1 cellular context compared by ENCODE assay signal in genomic region chr1:185348296-185348695, GRCh38.
TF ChIP-seq lines count a peak whose summit lies in the region.

No MANE protein-coding gene starts in this region.

TF ChIP-seq in HepG2, 621 proteins besides CTCF, POLR2A, EP300 and RAD21 (continued from another document and continues in another):
- peak; percentile 53; the same call in 1 of the 2 replicates for TF ChIP-seq FOXP4 (CRISPR knock-in tag; IDR thresholded peaks at IDR 0.05)
- TF ChIP-seq HHEX (CRISPR knock-in tag; IDR thresholded peaks at IDR 0.05): no peak
- TF ChIP-seq SALL1 (CRISPR knock-in tag; IDR thresholded peaks at IDR 0.05): peak; percentile 61
- TF ChIP-seq MAFG (CRISPR knock-in tag; IDR thresholded peaks at IDR 0.05): no peak
- TF ChIP-seq, protein P1, sequence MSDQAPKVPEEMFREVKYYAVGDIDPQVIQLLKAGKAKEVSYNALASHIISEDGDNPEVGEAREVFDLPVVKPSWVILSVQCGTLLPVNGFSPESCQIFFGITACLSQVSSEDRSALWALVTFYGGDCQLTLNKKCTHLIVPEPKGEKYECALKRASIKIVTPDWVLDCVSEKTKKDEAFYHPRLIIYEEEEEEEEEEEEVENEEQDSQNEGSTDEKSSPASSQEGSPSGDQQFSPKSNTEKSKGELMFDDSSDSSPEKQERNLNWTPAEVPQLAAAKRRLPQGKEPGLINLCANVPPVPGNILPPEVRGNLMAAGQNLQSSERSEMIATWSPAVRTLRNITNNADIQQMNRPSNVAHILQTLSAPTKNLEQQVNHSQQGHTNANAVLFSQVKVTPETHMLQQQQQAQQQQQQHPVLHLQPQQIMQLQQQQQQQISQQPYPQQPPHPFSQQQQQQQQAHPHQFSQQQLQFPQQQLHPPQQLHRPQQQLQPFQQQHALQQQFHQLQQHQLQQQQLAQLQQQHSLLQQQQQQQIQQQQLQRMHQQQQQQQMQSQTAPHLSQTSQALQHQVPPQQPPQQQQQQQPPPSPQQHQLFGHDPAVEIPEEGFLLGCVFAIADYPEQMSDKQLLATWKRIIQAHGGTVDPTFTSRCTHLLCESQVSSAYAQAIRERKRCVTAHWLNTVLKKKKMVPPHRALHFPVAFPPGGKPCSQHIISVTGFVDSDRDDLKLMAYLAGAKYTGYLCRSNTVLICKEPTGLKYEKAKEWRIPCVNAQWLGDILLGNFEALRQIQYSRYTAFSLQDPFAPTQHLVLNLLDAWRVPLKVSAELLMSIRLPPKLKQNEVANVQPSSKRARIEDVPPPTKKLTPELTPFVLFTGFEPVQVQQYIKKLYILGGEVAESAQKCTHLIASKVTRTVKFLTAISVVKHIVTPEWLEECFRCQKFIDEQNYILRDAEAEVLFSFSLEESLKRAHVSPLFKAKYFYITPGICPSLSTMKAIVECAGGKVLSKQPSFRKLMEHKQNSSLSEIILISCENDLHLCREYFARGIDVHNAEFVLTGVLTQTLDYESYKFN (CRISPR knock-in tag; conservative IDR thresholded peaks at IDR 0.05): peak; percentile 62
- TF ChIP-seq KDM5A (IDR thresholded peaks at IDR 0.05; ENCODE audit: borderline replicate concordance, low read length): no peak
- no peak for TF ChIP-seq DNMT3B (CRISPR knock-in tag; conservative IDR thresholded peaks at IDR 0.05)
- TF ChIP-seq ZNF788 (CRISPR knock-in tag; IDR thresholded peaks at IDR 0.05; ENCODE audit: borderline replicate concordance): no peak
- no peak for TF ChIP-seq GABPB1 (CRISPR knock-in tag; IDR thresholded peaks at IDR 0.05)
- TF ChIP-seq SOX13 (IDR thresholded peaks at IDR 0.05): no peak
- peak in 1 of 2 experiments; percentile 65; a peak in 2 of 4 replicates for TF ChIP-seq SOX13 (CRISPR knock-in tag; conservative IDR thresholded peaks at IDR 0.05 in 1 of 2, IDR thresholded peaks at IDR 0.05 in 1 of 2)
- TF ChIP-seq ISL2 (CRISPR knock-in tag; IDR thresholded peaks at IDR 0.05): no peak
- TF ChIP-seq TRIM24 (CRISPR knock-in tag; IDR thresholded peaks at IDR 0.05): no peak
- no peak for TF ChIP-seq FOXM1 (CRISPR knock-in tag; IDR thresholded peaks at IDR 0.05)
- TF ChIP-seq TEAD3 (CRISPR knock-in tag; optimal IDR thresholded peaks at IDR 0.05; ENCODE audit: borderline replicate concordance): peak; percentile 22
- no peak for TF ChIP-seq ATM (IDR thresholded peaks at IDR 0.05; ENCODE audit: borderline replicate concordance)
- TF ChIP-seq RFX1 (IDR thresholded peaks at IDR 0.05): no peak
- TF ChIP-seq ZNF761 (CRISPR knock-in tag; conservative IDR thresholded peaks at IDR 0.05): no peak
- no peak for TF ChIP-seq MIER2 (CRISPR knock-in tag; IDR thresholded peaks at IDR 0.05)
- TF ChIP-seq HNRNPL (IDR thresholded peaks at IDR 0.05; ENCODE audit: low read depth, low read length): no peak
- no peak for TF ChIP-seq ZNF605 (CRISPR knock-in tag; IDR thresholded peaks at IDR 0.05)
- no peak for TF ChIP-seq KMT2B (CRISPR knock-in tag; IDR thresholded peaks at IDR 0.05)
- TF ChIP-seq TERF1 (CRISPR knock-in tag; IDR thresholded peaks at IDR 0.05): no peak
- no peak for TF ChIP-seq ATF7 (IDR thresholded peaks at IDR 0.05)
- no peak for TF ChIP-seq ATF7 (CRISPR knock-in tag; IDR thresholded peaks at IDR 0.05)
- TF ChIP-seq DNMT1 (CRISPR knock-in tag; IDR thresholded peaks at IDR 0.05): no peak
- TF ChIP-seq ZNF512 (CRISPR knock-in tag; IDR thresholded peaks at IDR 0.05): no peak
- TF ChIP-seq AHR (CRISPR knock-in tag; IDR thresholded peaks at IDR 0.05): no peak
- TF ChIP-seq ZNF574 (CRISPR knock-in tag; IDR thresholded peaks at IDR 0.05): no peak
- TF ChIP-seq, protein P2, sequence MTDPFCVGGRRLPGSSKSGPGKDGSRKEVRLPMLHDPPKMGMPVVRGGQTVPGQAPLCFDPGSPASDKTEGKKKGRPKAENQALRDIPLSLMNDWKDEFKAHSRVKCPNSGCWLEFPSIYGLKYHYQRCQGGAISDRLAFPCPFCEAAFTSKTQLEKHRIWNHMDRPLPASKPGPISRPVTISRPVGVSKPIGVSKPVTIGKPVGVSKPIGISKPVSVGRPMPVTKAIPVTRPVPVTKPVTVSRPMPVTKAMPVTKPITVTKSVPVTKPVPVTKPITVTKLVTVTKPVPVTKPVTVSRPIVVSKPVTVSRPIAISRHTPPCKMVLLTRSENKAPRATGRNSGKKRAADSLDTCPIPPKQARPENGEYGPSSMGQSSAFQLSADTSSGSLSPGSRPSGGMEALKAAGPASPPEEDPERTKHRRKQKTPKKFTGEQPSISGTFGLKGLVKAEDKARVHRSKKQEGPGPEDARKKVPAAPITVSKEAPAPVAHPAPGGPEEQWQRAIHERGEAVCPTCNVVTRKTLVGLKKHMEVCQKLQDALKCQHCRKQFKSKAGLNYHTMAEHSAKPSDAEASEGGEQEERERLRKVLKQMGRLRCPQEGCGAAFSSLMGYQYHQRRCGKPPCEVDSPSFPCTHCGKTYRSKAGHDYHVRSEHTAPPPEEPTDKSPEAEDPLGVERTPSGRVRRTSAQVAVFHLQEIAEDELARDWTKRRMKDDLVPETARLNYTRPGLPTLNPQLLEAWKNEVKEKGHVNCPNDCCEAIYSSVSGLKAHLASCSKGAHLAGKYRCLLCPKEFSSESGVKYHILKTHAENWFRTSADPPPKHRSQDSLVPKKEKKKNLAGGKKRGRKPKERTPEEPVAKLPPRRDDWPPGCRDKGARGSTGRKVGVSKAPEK (CRISPR knock-in tag; IDR thresholded peaks at IDR 0.05; ENCODE audit: borderline replicate concordance): no peak
- TF ChIP-seq KLF13 (CRISPR knock-in tag; IDR thresholded peaks at IDR 0.05): no peak
- TF ChIP-seq ZNF383 (CRISPR knock-in tag; IDR thresholded peaks at IDR 0.05; ENCODE audit: borderline replicate concordance): no peak
- TF ChIP-seq ASH2L (IDR thresholded peaks at IDR 0.05; ENCODE audit: insufficient read length, low read depth, low read length): no peak
- no peak for TF ChIP-seq NAIF1 (CRISPR knock-in tag; IDR thresholded peaks at IDR 0.05; ENCODE audit: borderline replicate concordance)
- TF ChIP-seq CSRNP1 (CRISPR knock-in tag; IDR thresholded peaks at IDR 0.05): no peak
- TF ChIP-seq RARA (CRISPR knock-in tag; IDR thresholded peaks at IDR 0.05): peak; percentile 75; the same call in 1 of the 2 replicates
- TF ChIP-seq SATB2 (CRISPR knock-in tag; IDR thresholded peaks at IDR 0.05): no peak
- TF ChIP-seq TBL1XR1 (IDR thresholded peaks at IDR 0.05; ENCODE audit: borderline replicate concordance, low read length, partially characterized antibody): no peak
- TF ChIP-seq KAT8 (CRISPR knock-in tag; IDR thresholded peaks at IDR 0.05): no peak
- TF ChIP-seq MIXL1 (CRISPR knock-in tag; IDR thresholded peaks at IDR 0.05): 0 out of 2 replicates have a peak, but pooled peaks have one; percentile 11
- TF ChIP-seq ZNF142 (CRISPR knock-in tag; IDR thresholded peaks at IDR 0.05): no peak
- TF ChIP-seq, protein P3, sequence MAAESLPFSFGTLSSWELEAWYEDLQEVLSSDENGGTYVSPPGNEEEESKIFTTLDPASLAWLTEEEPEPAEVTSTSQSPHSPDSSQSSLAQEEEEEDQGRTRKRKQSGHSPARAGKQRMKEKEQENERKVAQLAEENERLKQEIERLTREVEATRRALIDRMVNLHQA (CRISPR knock-in tag; IDR thresholded peaks at IDR 0.05): no peak
- TF ChIP-seq CHD2 (IDR thresholded peaks at IDR 0.05; ENCODE audit: low read depth, low read length): no peak
